Comparison of ENCODE assay signal across 26 cellular contexts in genomic region chr6:136797977-136798376, GRCh38. TPM values are rescaled to one million over a fixed set of nuclear protein-coding genes. Genes with fewer than 3 reads are reported as not detected.
A peak's percentile ranks its signal among the peaks of the same experiment; 100 is the strongest.
DNase-seq lines count a peak whose midpoint lies in the region; ATAC-seq, FAIRE-seq and TF ChIP-seq lines count a peak whose summit lies in the region.
"Had no signal": no experiment of that assay in that cellular context is flagged by ENCODE, and none has a peak within 500 bp of the region (broad histone marks: within the 10 kb centered on the region; RNA-seq: fewer than 3 reads in every experiment).

No MANE protein-coding gene starts in this region.

- peaks cover 19% of the 10 kb centered on the region for H3K27me3 Mint-ChIP-seq in activated CD4-positive, alpha-beta T cell treated with anti-CD3 and anti-CD28 coated beads, Interleukin-2, amount 10 ng/mL, durations not matched to agents 24 days and 14 days

- H3K9ac ChIP-seq in K562 (ENCODE audit: insufficient read depth in 1 of 2, low read depth in 2 of 2, low read length in 2 of 2) = no peak overlapping the region
- H3K9ac ChIP-seq: BLaER1 had no signal

- POLR2A ChIA-PET in HEK293 (lab: Yijun Ruan, JAX) = no interaction called here
- POLR2A ChIA-PET in K562 (lab: Yijun Ruan, JAX) = interaction anchor here (1.5 kb wide), 1 partner anchor 24 kb away, joined by 4 read pairs; no protein-coding TSS in a partner anchor

- no peaks in the 10 kb centered on the region for H4K20me1 ChIP-seq in K562 (replicated peaks; ENCODE audit: control insufficient read depth, insufficient read depth, low read length)
- H4K20me1 ChIP-seq: BLaER1 had no signal

- H3K36me3 Mint-ChIP-seq in activated CD4-positive, alpha-beta T cell treated with anti-CD3 and anti-CD28 coated beads, Interleukin-2, amount 10 ng/mL, durations not matched to agents 24 days and 14 days (ENCODE audit: low read depth) = no peaks in the 10 kb centered on the region
- H3K36me3 Mint-ChIP-seq: CD14-positive monocyte; CD4-positive, CD25-positive, alpha-beta regulatory T cell had no signal

- TF ChIP-seq RAD21 in K562 (CRISPR knock-in tag; conservative IDR thresholded peaks at IDR 0.05 in 1 of 2, IDR thresholded peaks at IDR 0.05 in 1 of 2) = no peak

- H2AFZ ChIP-seq in K562 (ENCODE audit: low read depth, low read length) = no peak overlapping the region

- H3K9me1 ChIP-seq in K562 (ENCODE audit: control insufficient read depth, insufficient read depth, low read length) = no peaks in the 10 kb centered on the region

- BruUV-seq in K562 (replicated peaks; lab: Mats Ljungman, UMichigan) = no TSS peak

- ATAC-seq in K562 (no peak), GM19324 (IDR thresholded peaks at IDR 0.05; ENCODE audit: low FRiP score, unreplicated experiment) (no peak)

- H3K4me2 ChIP-seq in K562 (ENCODE audit: insufficient read depth, low read length) = no peak overlapping the region
- H3K4me2 ChIP-seq: BLaER1 had no signal

- no peaks in the 10 kb centered on the region for H3K79me2 ChIP-seq in K562 (ENCODE audit: control insufficient read depth, insufficient read depth, low read length)

- WGBS in K562 (ENCODE audit: insufficient coverage, low coverage, missing lambda C conversion rate) = 34% methylated on average over 3 of the region's 3 CpGs

- H3K9me3 ChIP-seq in HEK293 (ENCODE audit: control insufficient read depth, insufficient read depth, low read depth, low read length) (no peaks in the 10 kb centered on the region), K562 (replicated peaks; ENCODE audit: control insufficient read depth, insufficient read depth, low read depth, low read length) (no peaks in the 10 kb centered on the region)
- H3K9me3 ChIP-seq: BE2C had no signal

- H3K36me3 ChIP-seq in HEK293 (ENCODE audit: control insufficient read depth in 2 of 2, insufficient read depth in 1 of 2, low read length in 2 of 2) (no peaks in the 10 kb centered on the region), K562 (ENCODE audit: control insufficient read depth, insufficient read depth, low read length) (no peaks in the 10 kb centered on the region)
- H3K36me3 ChIP-seq: BE2C, BLaER1 had no signal

- H3K9me3 Mint-ChIP-seq in activated CD4-positive, alpha-beta T cell treated with anti-CD3 and anti-CD28 coated beads, Interleukin-2, amount 10 ng/mL, durations not matched to agents 24 days and 14 days = no peaks in the 10 kb centered on the region

- no peak for FAIRE-seq in K562 (lab: Jason Lieb, UNC)
- FAIRE-seq: A204.1, G401.6, GM12891, GM19239 had no signal

- peaks cover 5% of the 10 kb centered on the region for H3K4me1 Mint-ChIP-seq in activated CD4-positive, alpha-beta T cell treated with anti-CD3 and anti-CD28 coated beads, Interleukin-2, amount 10 ng/mL, durations not matched to agents 24 days and 14 days

- DNase-seq in EH (ENCODE audit: low read depth) = peak; percentile 16
- no peak for DNase-seq in K562 (ENCODE audit: extremely low read depth in 1 of 4, low spot score in 3 of 4)
- DNase-seq in HCEC 1CT = no peak
- DNase-seq in activated CD4-positive, alpha-beta T cell treated with anti-CD3 and anti-CD28 coated beads, Interleukin-2, amount 10 ng/mL, durations not matched to agents 24 days and 14 days = no peak
- DNase-seq: 8988T; ACHN; BE2C; C1 segment of cervical spinal cord; CD4-positive, alpha-beta memory T cell; CD4-positive, CD25-positive, alpha-beta regulatory T cell; CD8-positive, alpha-beta memory T cell; COR-L47; DMS 273 treated with DMSO at 0.1 percent for 48 hours; DMS153; DMS53; DMS79; DND-41; GF-D8 had no signal

- H3K27me3 ChIP-seq in K562 (ENCODE audit: control insufficient read depth in 2 of 2, insufficient read depth in 2 of 2, low read length in 2 of 2) = no peaks in the 10 kb centered on the region
- H3K27me3 ChIP-seq: BE2C, BLaER1 had no signal

- no peak for TF ChIP-seq POLR2A in K562 (conservative IDR thresholded peaks at IDR 0.05)

- H3K27ac ChIP-seq in HEK293 (ENCODE audit: extremely low read depth, low read depth, low read length) (no peak overlapping the region), K562 (ENCODE audit: extremely low read depth, low read depth, low read length) (no peak overlapping the region)
- H3K27ac ChIP-seq: BLaER1 had no signal

- H3K27ac Mint-ChIP-seq in activated CD4-positive, alpha-beta T cell treated with anti-CD3 and anti-CD28 coated beads, Interleukin-2, amount 10 ng/mL, durations not matched to agents 24 days and 14 days = no peak overlapping the region
- H3K27ac Mint-ChIP-seq: CD14-positive monocyte; CD4-positive, CD25-positive, alpha-beta regulatory T cell had no signal

- no peak overlapping the region for H3K4me3 Mint-ChIP-seq in activated CD4-positive, alpha-beta T cell treated with anti-CD3 and anti-CD28 coated beads, Interleukin-2, amount 10 ng/mL, durations not matched to agents 24 days and 14 days
- H3K4me3 Mint-ChIP-seq: CD14-positive monocyte; CD4-positive, alpha-beta memory T cell; CD8-positive, alpha-beta memory T cell had no signal

- CTCF ChIA-PET in HEK293 (lab: Yijun Ruan, JAX) (interaction anchor here (1.7 kb wide), 1 partner anchor 154 kb away, joined by 18 read pairs; no protein-coding TSS in a partner anchor), K562 (lab: Yijun Ruan, JAX; ENCODE audit: low intra/inter-chr PET ratio) (interaction anchor here (0.7 kb wide), 1 partner anchor 129 kb away, joined by 5 read pairs; no protein-coding TSS in a partner anchor)

- TF ChIP-seq EP300 in K562 (IDR thresholded peaks at IDR 0.05; ENCODE audit: low read length) = no peak

- intact Hi-C loops in K562 (cut with micrococcal nuclease) = no loop called here
- intact Hi-C loops in activated CD4-positive, alpha-beta T cell treated with anti-CD3 and anti-CD28 coated beads, Interleukin-2, amount 10 ng/mL, durations not matched to agents 24 days and 14 days (cut with micrococcal nuclease) = no loop called here

- no peaks in the 10 kb centered on the region for H3K4me1 ChIP-seq in HEK293 (ENCODE audit: control insufficient read depth, insufficient read depth, low read length)
- peaks cover 3 to 4% of the 10 kb centered on the region in 2 experiments; a peak in 2 of 5 replicates for H3K4me1 ChIP-seq in K562 (replicated peaks in 1 of 2; ENCODE audit: control insufficient read depth in 2 of 2, insufficient read depth in 2 of 2, low read length in 2 of 2)
- H3K4me1 ChIP-seq: BE2C had no signal

- H3K4me3 ChIP-seq in HEK293 (ENCODE audit: low read depth, low read length) (no peak overlapping the region), K562 (no peak overlapping the region)
- H3K4me3 ChIP-seq: BLaER1 had no signal

- TF ChIP-seq CTCF in HEK293 (tag by site-specific recombination; IDR thresholded peaks at IDR 0.05) (no peak), K562 (IDR thresholded peaks at IDR 0.05 in 2 of 3, conservative IDR thresholded peaks at IDR 0.05 in 1 of 3; ENCODE audit: insufficient read depth in 2 of 3, low read depth in 1 of 3, low read length in 3 of 3) (no peak)

- in situ Hi-C loops in K562 (cut with MboI) = no loop called here

TF ChIP-seq in HEK293, 187 proteins besides CTCF, POLR2A, EP300 and RAD21 (continues in another document):
- TF ChIP-seq ZNF600 (tag by site-specific recombination; IDR thresholded peaks at IDR 0.05) = no peak
- peak; percentile 51 for TF ChIP-seq SETDB1 (IDR thresholded peaks at IDR 0.05; ENCODE audit: insufficient read length, low read length)

RNA-seq across cellular contexts. Expression of gene MAP3K5, which starts 5.7 kb away (rescaled TPM):
- 17.0 and 33.7 TPM in 2 replicates for total RNA-seq in K562 (2011; cell fraction: chromatin; rRNA removed; ENCODE audit: low replicate concordance)
- 7.8 and 10.1 TPM in 2 replicates for total RNA-seq in K562 (2011; cell fraction: nucleolus; rRNA removed)
- 10.5 and 10.6 TPM in 2 replicates for total RNA-seq in K562 (2011; cell fraction: nucleoplasm; rRNA removed)
- 10.4 and 11.6 TPM in 2 replicates for total RNA-seq in K562 (2014; rRNA removed)
- total RNA-seq in K562 (2014; rRNA removed; fragmentation: Illumina TruSeq; extraction: Trizol) = 12.7 and 15.3 TPM in 2 replicates
- 9.2 and 9.9 TPM in 2 replicates for total RNA-seq in K562 (2015; rRNA removed; fragmentation: Illumina TruSeq; extraction: Trizol)
- total RNA-seq in K562 (2021) = 11.7 and 13.0 TPM in 2 replicates
- polyA plus RNA-seq in K562 (2011; rRNA removed) = 7.9 and 9.1 TPM in 2 replicates
- polyA plus RNA-seq in K562 (2011; cell fraction: cytosol; rRNA removed) = 2.1 and 3.6 TPM in 2 replicates
- 6.2 and 8.7 TPM in 2 replicates for polyA plus RNA-seq in K562 (2011; cell fraction: nucleus; rRNA removed)
- polyA plus RNA-seq in K562 (2012) = 6.6 and 6.7 TPM in 2 replicates
- 8.6 and 10.4 TPM in 2 replicates for polyA plus RNA-seq in K562 (2014; fragmentation: Illumina TruSeq; extraction: Trizol)
- polyA plus RNA-seq in K562 (2014; fragmentation: Nextera tagmentation; extraction: Ambion mirVana) = 1 to 10 TPM; 2.2 to 3.3 TPM
- polyA plus RNA-seq in K562 (2014; rRNA removed) = 6.9 and 7.3 TPM in 2 replicates
- polyA minus RNA-seq in K562 (2011; rRNA and poly(A)+ RNA removed) = 13.9 and 23.8 TPM in 2 replicates
- polyA minus RNA-seq in K562 (2011; cell fraction: cytosol; rRNA and poly(A)+ RNA removed) = 5.1 and 5.8 TPM in 2 replicates
- 9.0 and 19.5 TPM in 2 replicates for polyA minus RNA-seq in K562 (2011; cell fraction: nucleus; rRNA and poly(A)+ RNA removed)
- total RNA-seq in activated CD4-positive, alpha-beta T cell treated with anti-CD3 and anti-CD28 coated beads, Interleukin-2, amount 10 ng/mL, durations not matched to agents 24 days and 14 days = 8.7 and 8.8 TPM in 2 replicates

RNA-seq across cellular contexts. Expression of gene PEX7, which starts 24.4 kb away (rescaled TPM):
- total RNA-seq in K562 (2011; cell fraction: chromatin; rRNA removed; ENCODE audit: low replicate concordance) = 7.4 and 8.8 TPM in 2 replicates
- total RNA-seq in K562 (2011; cell fraction: nucleolus; rRNA removed) = 5.7 and 11.1 TPM in 2 replicates
- total RNA-seq in K562 (2011; cell fraction: nucleoplasm; rRNA removed) = 7.6 and 8.1 TPM in 2 replicates
- total RNA-seq in K562 (2014; rRNA removed) (12.0 and 18.0 TPM in 2 replicates), K562 (2014; rRNA removed; fragmentation: Illumina TruSeq; extraction: Trizol) (9.7 and 12.7 TPM in 2 replicates), K562 (2015; rRNA removed; fragmentation: Illumina TruSeq; extraction: Trizol) (7.2 and 7.3 TPM in 2 replicates), K562 (2021) (9.1 and 9.6 TPM in 2 replicates)
- polyA plus RNA-seq in K562 (2011; rRNA removed) (12.5 and 12.9 TPM in 2 replicates), K562 (2014; fragmentation: Illumina TruSeq; extraction: Trizol) (6.2 and 6.5 TPM in 2 replicates), K562 (2014; fragmentation: Nextera tagmentation; extraction: Ambion mirVana) (1 to 10 TPM; 1.6 to 2.2 TPM), K562 (2014; rRNA removed) (10.9 and 12.5 TPM in 2 replicates)
- 7.9 and 14.9 TPM in 2 replicates for polyA plus RNA-seq in K562 (2011; cell fraction: cytosol; rRNA removed)
- 5.3 and 7.8 TPM in 2 replicates for polyA plus RNA-seq in K562 (2011; cell fraction: nucleus; rRNA removed)
- polyA plus RNA-seq in K562 (2012) = 6.7 and 6.8 TPM in 2 replicates
- 12.9 and 14.7 TPM in 2 replicates for polyA minus RNA-seq in K562 (2011; rRNA and poly(A)+ RNA removed)
- polyA minus RNA-seq in K562 (2011; cell fraction: cytosol; rRNA and poly(A)+ RNA removed) = 2.7 and 5.4 TPM in 2 replicates
- 11.0 and 12.4 TPM in 2 replicates for polyA minus RNA-seq in K562 (2011; cell fraction: nucleus; rRNA and poly(A)+ RNA removed)
- total RNA-seq in activated CD4-positive, alpha-beta T cell treated with anti-CD3 and anti-CD28 coated beads, Interleukin-2, amount 10 ng/mL, durations not matched to agents 24 days and 14 days = 4.3 and 5.4 TPM in 2 replicates
